In genomic region chr1:24321712-24322635, GRCh38 we compare ENCODE assay signal across 8 cellular contexts. TPM values are rescaled to one million over a fixed set of nuclear protein-coding genes. Genes with fewer than 3 reads are reported as not detected.
DNase-seq lines count a peak whose midpoint lies in the region; ATAC-seq, FAIRE-seq and TF ChIP-seq lines count a peak whose summit lies in the region.

No MANE protein-coding gene starts in this region.

- H3K36me3 Mint-ChIP-seq in CD4-positive, alpha-beta T cell (ENCODE audit: low read depth) = no peaks in the 10 kb centered on the region
- H3K36me3 Mint-ChIP-seq in activated CD8-positive, alpha-beta memory T cell treated with anti-CD3 and anti-CD28 coated beads, Interleukin-2, amount 10 ng/mL, durations not matched to agents 7 days and 5 days = peaks cover 1% of the 10 kb centered on the region

- CTCF ChIA-PET in CD4-positive, alpha-beta T cell (lab: Charles Lee) = interaction anchor here (1.4 to 3.1 kb wide), 2 partner anchors 69 to 171 kb away, joined by 3 to 10 read pairs; no protein-coding TSS in a partner anchor
- CTCF ChIA-PET in activated CD8-positive, alpha-beta memory T cell treated with anti-CD3 and anti-CD28 coated beads, Interleukin-2, amount 10 ng/mL, durations not matched to agents 7 days and 5 days (lab: Charles Lee) = interaction anchor here (1.2 to 4.1 kb wide), 9 partner anchors 59 to 172 kb away, joined by 3 to 35 read pairs (median 5); no protein-coding TSS in a partner anchor
- CTCF ChIA-PET in endothelial cell of umbilical vein (lab: Charles Lee) = interaction anchor here (1.8 to 3.0 kb wide), 2 partner anchors 13 to 120 kb away, joined by 5 to 13 read pairs; no protein-coding TSS in a partner anchor

- peaks cover 56% of the 10 kb centered on the region for H3K4me1 Mint-ChIP-seq in CD4-positive, alpha-beta T cell (ENCODE audit: low read depth)
- peaks cover 44% of the 10 kb centered on the region for H3K4me1 Mint-ChIP-seq in activated CD8-positive, alpha-beta memory T cell treated with anti-CD3 and anti-CD28 coated beads, Interleukin-2, amount 10 ng/mL, durations not matched to agents 7 days and 5 days

- H3K9me3 ChIP-seq in CD4-positive, alpha-beta T cell (ENCODE audit: control insufficient read depth, low read length) = no peaks in the 10 kb centered on the region
- H3K9me3 ChIP-seq in endothelial cell of umbilical vein (replicated peaks; ENCODE audit: control insufficient read depth, insufficient read depth, low read length) (no peaks in the 10 kb centered on the region), muscle layer of duodenum (ENCODE audit: control insufficient read depth in 1 of 2, low read length in 2 of 2) (no peaks in the 10 kb centered on the region)

- H3K27me3 Mint-ChIP-seq in CD4-positive, alpha-beta T cell = peaks cover 36% of the 10 kb centered on the region
- peaks cover 94% of the 10 kb centered on the region for H3K27me3 Mint-ChIP-seq in activated CD8-positive, alpha-beta memory T cell treated with anti-CD3 and anti-CD28 coated beads, Interleukin-2, amount 10 ng/mL, durations not matched to agents 7 days and 5 days

- peak; percentile 33 to 71 (median 50) for DNase-seq in CD4-positive, alpha-beta T cell
- DNase-seq in NCI-H2227 treated with DMSO at 0.1 percent for 48 hours (lab: John Stamatoyannopoulos, UW) (peak; percentile 69), endothelial cell of umbilical vein (ENCODE audit: low read depth, low spot score) (peak; percentile 11)
- peak; percentile 84 for DNase-seq in activated CD8-positive, alpha-beta memory T cell treated with anti-CD3 and anti-CD28 coated beads, Interleukin-2, amount 10 ng/mL, durations not matched to agents 7 days and 5 days
- DNase-seq in stimulated activated CD8-positive, alpha-beta memory T cell treated with anti-CD3 and anti-CD28 coated beads, Interleukin-7, amount 100 ng/mL, for 48 hours (ENCODE audit: extremely low read depth in 1 of 2, low read depth in 1 of 2) = peak; percentile 56 to 59

- H2AFZ ChIP-seq in endothelial cell of umbilical vein (ENCODE audit: low read depth, low read length) = peak overlapping the region; percentile 29

- peak; percentile 4 for FAIRE-seq in endothelial cell of umbilical vein (lab: Jason Lieb, UNC)

- no peaks in the 10 kb centered on the region for H3K79me2 ChIP-seq in endothelial cell of umbilical vein (ENCODE audit: control insufficient read depth, insufficient read depth, low read length)

- H3K4me1 ChIP-seq in endothelial cell of umbilical vein (ENCODE audit: control insufficient read depth, extremely low read depth, insufficient read depth, low read length) (peaks cover 5% of the 10 kb centered on the region), muscle layer of duodenum (ENCODE audit: control insufficient read depth in 1 of 2, insufficient read depth in 2 of 2, low read length in 2 of 2) (peaks cover 3 to 23% of the 10 kb centered on the region in 2 donors)

- intact Hi-C loops in CD4-positive, alpha-beta T cell (cut with DNase I, micrococcal nuclease) = loop anchor here in 1 of 2 experiments (5.0 kb wide), 1 partner anchor 70 kb away; no protein-coding TSS in a partner anchor
- intact Hi-C loops in endothelial cell of umbilical vein (cut with micrococcal nuclease) = no loop called here

- POLR2A ChIA-PET in CD4-positive, alpha-beta T cell (lab: Charles Lee) = interaction anchor here (0.6 to 1.7 kb wide), 5 partner anchors 10 to 69 kb away, joined by 3 to 7 read pairs (median 3); no protein-coding TSS in a partner anchor
- POLR2A ChIA-PET in endothelial cell of umbilical vein (lab: Charles Lee) = no interaction called here

- H3K4me3 ChIP-seq in endothelial cell of umbilical vein (replicated peaks in 1 of 3; ENCODE audit: insufficient read depth in 1 of 3, low read depth in 1 of 3, low read length in 3 of 3) = peak overlapping the region in 2 of 3 experiments; percentile 2 to 20
- H3K4me3 ChIP-seq in muscle layer of duodenum (ENCODE audit: low read depth in 1 of 2, low read length in 2 of 2) = peak overlapping the region; percentile 47 to 69

- TF ChIP-seq CTCF in CD4-positive, alpha-beta T cell (IDR thresholded peaks at IDR 0.05) = no peak
- no peak for TF ChIP-seq CTCF in endothelial cell of umbilical vein (IDR thresholded peaks at IDR 0.05; ENCODE audit: extremely low read depth in 1 of 2, insufficient read depth in 1 of 2, low read depth in 1 of 2, low read length in 2 of 2)

- H3K4me3 Mint-ChIP-seq in CD4-positive, alpha-beta T cell = peak overlapping the region; percentile 65
- peak overlapping the region; percentile 53 for H3K4me3 Mint-ChIP-seq in activated CD8-positive, alpha-beta memory T cell treated with anti-CD3 and anti-CD28 coated beads, Interleukin-2, amount 10 ng/mL, durations not matched to agents 7 days and 5 days

- no TSS peak for BruUV-seq in endothelial cell of umbilical vein (replicated peaks; lab: Mats Ljungman, UMichigan)

- TF ChIP-seq POLR2A in endothelial cell of umbilical vein (IDR thresholded peaks at IDR 0.05; ENCODE audit: low read depth, low read length) = no peak

- no peaks in the 10 kb centered on the region for H4K20me1 ChIP-seq in endothelial cell of umbilical vein (replicated peaks; ENCODE audit: control insufficient read depth, extremely low read depth, insufficient read depth, low read length)

- H3K27me3 ChIP-seq in CD4-positive, alpha-beta T cell (ENCODE audit: control insufficient read depth, insufficient read depth, low read length) = peaks cover 28% of the 10 kb centered on the region
- H3K27me3 ChIP-seq in endothelial cell of umbilical vein (ENCODE audit: control insufficient read depth in 2 of 2, insufficient read depth in 2 of 2, low read length in 2 of 2) = peaks cover 68 to 87% of the 10 kb centered on the region in 2 experiments
- peaks cover 3% of the 10 kb centered on the region for H3K27me3 ChIP-seq in muscle layer of duodenum (ENCODE audit: low read depth, low read length)

- H3K9ac ChIP-seq in endothelial cell of umbilical vein (replicated peaks; ENCODE audit: extremely low read depth, insufficient read depth, low read length) = no peak overlapping the region

- no peaks in the 10 kb centered on the region for H3K36me3 ChIP-seq in endothelial cell of umbilical vein (ENCODE audit: control insufficient read depth in 2 of 2, extremely low read depth in 1 of 2, insufficient read depth in 2 of 2, low read length in 2 of 2)
- no peaks in the 10 kb centered on the region for H3K36me3 ChIP-seq in muscle layer of duodenum (ENCODE audit: control insufficient read depth in 1 of 2, insufficient read depth in 2 of 2, low read length in 2 of 2)

- dilution Hi-C loops in endothelial cell of umbilical vein (cut with MboI; ENCODE audit: extremely low pct_ligation_motif_present, low sequenced_read_pairs) = no loop called here

- H3K27ac Mint-ChIP-seq in CD4-positive, alpha-beta T cell = no peak overlapping the region
- peak overlapping the region; percentile 72 for H3K27ac Mint-ChIP-seq in activated CD8-positive, alpha-beta memory T cell treated with anti-CD3 and anti-CD28 coated beads, Interleukin-2, amount 10 ng/mL, durations not matched to agents 7 days and 5 days

- peak overlapping the region; percentile 33 for H3K4me2 ChIP-seq in endothelial cell of umbilical vein (ENCODE audit: insufficient read depth, low read length)

- peak; percentile 72 for ATAC-seq in CD4-positive, alpha-beta T cell (ENCODE audit: poor library complexity)
- peak; percentile 49 for ATAC-seq in GM21723 (IDR thresholded peaks at IDR 0.05; ENCODE audit: unreplicated experiment)
- ATAC-seq in activated CD8-positive, alpha-beta memory T cell treated with anti-CD3 and anti-CD28 coated beads, Interleukin-2, amount 10 ng/mL, durations not matched to agents 7 days and 5 days = peak; percentile 69
- no peak for ATAC-seq in GM19395 (IDR thresholded peaks at IDR 0.05; ENCODE audit: unreplicated experiment)

- H3K27ac ChIP-seq in CD4-positive, alpha-beta T cell (ENCODE audit: low read depth, low read length) = no peak overlapping the region
- H3K27ac ChIP-seq in endothelial cell of umbilical vein (ENCODE audit: insufficient read depth, low read depth, low read length) (no peak overlapping the region), muscle layer of duodenum (ENCODE audit: low read length) (no peak overlapping the region)

- H3K9me3 Mint-ChIP-seq in CD4-positive, alpha-beta T cell = no peaks in the 10 kb centered on the region
- no peaks in the 10 kb centered on the region for H3K9me3 Mint-ChIP-seq in activated CD8-positive, alpha-beta memory T cell treated with anti-CD3 and anti-CD28 coated beads, Interleukin-2, amount 10 ng/mL, durations not matched to agents 7 days and 5 days (ENCODE audit: low read depth)

- H3K9me1 ChIP-seq in endothelial cell of umbilical vein (replicated peaks; ENCODE audit: control insufficient read depth, extremely low read depth, insufficient read depth, low read length) = no peaks in the 10 kb centered on the region

TF ChIP-seq in endothelial cell of umbilical vein, 7 proteins besides CTCF, POLR2A, EP300 and RAD21:
- TF ChIP-seq GATA2 (IDR thresholded peaks at IDR 0.05; ENCODE audit: insufficient read depth, insufficient read length, low read depth, low read length) = no peak
- no peak for TF ChIP-seq JUN (IDR thresholded peaks at IDR 0.05; ENCODE audit: borderline replicate concordance, insufficient read depth, insufficient read length, low read depth)
- TF ChIP-seq MAX (IDR thresholded peaks at IDR 0.05; ENCODE audit: insufficient read depth, insufficient read length) = no peak
- no peak for TF ChIP-seq MYC (IDR thresholded peaks at IDR 0.05; ENCODE audit: low read depth, low read length)
- TF ChIP-seq POLR2AphosphoS5 (IDR thresholded peaks at IDR 0.05; ENCODE audit: insufficient read depth, low read depth, low read length) = no peak
- TF ChIP-seq FOS (IDR thresholded peaks at IDR 0.05; ENCODE audit: borderline replicate concordance, insufficient read depth, low read length) = no peak
- TF ChIP-seq EZH2 (IDR thresholded peaks at IDR 0.05; ENCODE audit: borderline replicate concordance, low read depth, low read length, severe bottlenecking) = no peak

RNA-seq across cellular contexts. Expression of gene GRHL3, which starts 2.8 kb away (rescaled TPM):
- total RNA-seq in CD4-positive, alpha-beta T cell = not detected
- under 1 TPM in 1 of 2 experiments, not detected in 1; 0.85 TPM for total RNA-seq in activated CD8-positive, alpha-beta memory T cell treated with anti-CD3 and anti-CD28 coated beads, Interleukin-2, amount 10 ng/mL, durations not matched to agents 7 days and 5 days
- total RNA-seq in endothelial cell of umbilical vein = not detected in 2 replicates
- not detected in 2 replicates for polyA plus RNA-seq in endothelial cell of umbilical vein
- polyA plus RNA-seq in endothelial cell of umbilical vein (2011; cell fraction: cytosol; rRNA removed) = not detected in 2 replicates
- not detected in 2 replicates for polyA plus RNA-seq in endothelial cell of umbilical vein (2011; cell fraction: nucleus; rRNA removed)
- polyA plus RNA-seq in endothelial cell of umbilical vein (2012) = not detected in 2 replicates
- polyA minus RNA-seq in endothelial cell of umbilical vein = not detected in 2 replicates
- polyA minus RNA-seq in endothelial cell of umbilical vein (2011; cell fraction: cytosol; rRNA and poly(A)+ RNA removed) = not detected
- polyA minus RNA-seq in endothelial cell of umbilical vein (2011; cell fraction: nucleus; rRNA and poly(A)+ RNA removed) = not detected in 2 replicates

Comparison
In these comparisons a context has a peak if more than half of its experiments do, and no peak if none do; other contexts are left out.
1. DNase-seq: peak in every context shown above with its lines; median percentile 84 in activated CD8-positive, alpha-beta memory T cell treated with anti-CD3 and anti-CD28 coated beads, Interleukin-2, amount 10 ng/mL, durations not matched to agents 7 days and 5 days; 69 in NCI-H2227 treated with DMSO at 0.1 percent for 48 hours; 58 in stimulated activated CD8-positive, alpha-beta memory T cell treated with anti-CD3 and anti-CD28 coated beads, Interleukin-7, amount 100 ng/mL, for 48 hours; 50 in CD4-positive, alpha-beta T cell; 11 in endothelial cell of umbilical vein.